In the genomic region with DNA sequence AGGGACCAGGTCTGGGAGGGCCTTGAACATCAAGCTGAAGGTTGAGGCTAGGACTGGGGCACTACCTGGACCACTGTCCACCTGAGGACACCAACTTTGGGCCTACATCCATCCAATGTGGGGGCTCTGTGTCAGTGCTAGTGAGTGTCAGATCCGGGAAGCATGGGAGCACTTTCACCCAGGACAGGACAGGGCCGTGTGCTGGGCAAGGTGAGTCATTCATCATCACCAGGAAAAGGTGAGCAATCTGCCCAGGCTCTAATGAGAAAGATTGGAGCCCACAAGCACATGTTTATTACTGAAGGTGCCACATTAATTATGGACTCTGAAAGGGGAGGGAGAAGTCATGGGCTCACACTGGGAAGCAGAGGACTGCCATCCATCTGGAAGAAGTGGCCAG, we compare ENCODE assay signal across 28 cellular contexts. TPM values are rescaled to one million over a fixed set of nuclear protein-coding genes. Genes with fewer than 3 reads are reported as not detected.
"Had no signal": no experiment of that assay in that cellular context is flagged by ENCODE, and none has a peak within 500 bp of the region (broad histone marks: within the 10 kb centered on the region; RNA-seq: fewer than 3 reads in every experiment).

No MANE protein-coding gene starts in this region.

- H3K4me3 Mint-ChIP-seq: activated CD4-positive, alpha-beta T cell treated with anti-CD3 and anti-CD28 coated beads for 36 hours; activated CD8-positive, alpha-beta memory T cell treated with anti-CD3 and anti-CD28 coated beads, Interleukin-2, amount 10 ng/mL, durations not matched to agents 7 days and 5 days; activated CD8-positive, alpha-beta T cell treated with anti-CD3 and anti-CD28 coated beads, Interleukin-2, amount 10 ng/mL, durations not matched to agents 7 days and 5 days; activated T-cell treated with anti-CD3 and anti-CD28 coated beads, Interleukin-2, amount 50 U/mL, for 72 hours; immature natural killer cell; natural killer cell treated with Interleukin-12 subunit alpha and Interleukin-12 subunit beta and Interleukin-15 and Interleukin-18, amount 100 ng/mL, for 72 hours; stimulated activated naive B cell treated with anti-CD40 and anti-IgM and Interleukin-4, amounts not matched to agents 10 μg/mL and 1 μg/mL and 100 μg/mL, for 72 hours; T-cell had no signal

- DNase-seq: activated CD4-positive, alpha-beta T cell treated with anti-CD3 and anti-CD28 coated beads for 36 hours; activated CD4-positive, CD25-positive, alpha-beta regulatory T cell; activated CD8-positive, alpha-beta memory T cell treated with anti-CD3 and anti-CD28 coated beads, Interleukin-2, amount 10 ng/mL, durations not matched to agents 7 days and 5 days; activated CD8-positive, alpha-beta T cell treated with anti-CD3 and anti-CD28 coated beads, Interleukin-2, amount 10 ng/mL, durations not matched to agents 7 days and 5 days; activated naive CD4-positive, alpha-beta T cell; activated T-cell treated with anti-CD3 and anti-CD28 coated beads, Interleukin-2, amount 50 U/mL, for 72 hours; effector memory CD4-positive, alpha-beta T cell; erythroblast; hippocampal formation; immature natural killer cell; kidney glomerular epithelial cell; left lung; lower lobe of right lung; mesendoderm; stimulated activated CD4-positive, alpha-beta T cell treated with anti-CD3 and anti-CD28 coated beads, Interleukin-1b, Interleukin-23, amount 100 ng/mL, for 48 hours; stimulated activated naive B cell treated with anti-CD40 and anti-IgM and Interleukin-4, amounts not matched to agents 10 μg/mL and 1 μg/mL and 100 μg/mL, for 72 hours; stomach; T-cell; thyroid gland had no signal

- H3K36me3 Mint-ChIP-seq: activated CD8-positive, alpha-beta memory T cell treated with anti-CD3 and anti-CD28 coated beads, Interleukin-2, amount 10 ng/mL, durations not matched to agents 7 days and 5 days; activated naive CD4-positive, alpha-beta T cell treated with anti-CD3 and anti-CD28 coated beads, Interleukin-2, amount 50 U/mL, for 72 hours; immature natural killer cell; natural killer cell treated with Interleukin-12 subunit alpha and Interleukin-12 subunit beta and Interleukin-15 and Interleukin-18, amount 100 ng/mL, for 72 hours; stimulated activated naive B cell treated with anti-CD40 and anti-IgM and Interleukin-4, amounts not matched to agents 10 μg/mL and 1 μg/mL and 100 μg/mL, for 72 hours; T-cell had no signal

- H3K4me1 ChIP-seq: left lung, lower lobe of right lung, right atrium auricular region, stomach, thyroid gland had no signal

- H3K9me3 Mint-ChIP-seq: activated T-cell treated with anti-CD3 and anti-CD28 coated beads, Interleukin-2, amount 50 U/mL, for 72 hours; immature natural killer cell; natural killer cell treated with Interleukin-12 subunit alpha and Interleukin-12 subunit beta and Interleukin-15 and Interleukin-18, amount 100 ng/mL, for 72 hours; stimulated activated naive B cell treated with anti-CD40 and anti-IgM and Interleukin-4, amounts not matched to agents 10 μg/mL and 1 μg/mL and 100 μg/mL, for 72 hours had no signal

- H3K4me2 ChIP-seq: smooth muscle cell had no signal

- H3K9me3 ChIP-seq: left lung, lower lobe of right lung, right atrium auricular region, stomach, thyroid gland had no signal

- H3K27me3 ChIP-seq: left lung, right atrium auricular region, thyroid gland had no signal

- H3K4me1 Mint-ChIP-seq: activated CD4-positive, alpha-beta T cell treated with anti-CD3 and anti-CD28 coated beads for 36 hours; activated CD8-positive, alpha-beta memory T cell treated with anti-CD3 and anti-CD28 coated beads, Interleukin-2, amount 10 ng/mL, durations not matched to agents 7 days and 5 days; immature natural killer cell; stimulated activated naive B cell treated with anti-CD40 and anti-IgM and Interleukin-4, amounts not matched to agents 10 μg/mL and 1 μg/mL and 100 μg/mL, for 72 hours; T-cell had no signal

- H3K36me3 ChIP-seq: left lung, lower lobe of right lung, right atrium auricular region, stomach, thyroid gland had no signal

- H3K27ac Mint-ChIP-seq: activated CD4-positive, alpha-beta T cell treated with anti-CD3 and anti-CD28 coated beads for 36 hours; activated CD8-positive, alpha-beta memory T cell treated with anti-CD3 and anti-CD28 coated beads, Interleukin-2, amount 10 ng/mL, durations not matched to agents 7 days and 5 days; activated CD8-positive, alpha-beta T cell treated with anti-CD3 and anti-CD28 coated beads, Interleukin-2, amount 10 ng/mL, durations not matched to agents 7 days and 5 days; activated naive CD4-positive, alpha-beta T cell treated with anti-CD3 and anti-CD28 coated beads, Interleukin-2, amount 50 U/mL, for 72 hours; activated T-cell treated with anti-CD3 and anti-CD28 coated beads, Interleukin-2, amount 50 U/mL, for 72 hours; immature natural killer cell; natural killer cell treated with Interleukin-12 subunit alpha and Interleukin-12 subunit beta and Interleukin-15 and Interleukin-18, amount 100 ng/mL, for 72 hours; stimulated activated naive B cell treated with anti-CD40 and anti-IgM and Interleukin-4, amounts not matched to agents 10 μg/mL and 1 μg/mL and 100 μg/mL, for 72 hours; T-cell had no signal

- ATAC-seq: activated CD4-positive, alpha-beta T cell treated with anti-CD3 and anti-CD28 coated beads for 36 hours; activated CD8-positive, alpha-beta memory T cell treated with anti-CD3 and anti-CD28 coated beads, Interleukin-2, amount 10 ng/mL, durations not matched to agents 7 days and 5 days; activated CD8-positive, alpha-beta T cell treated with anti-CD3 and anti-CD28 coated beads, Interleukin-2, amount 10 ng/mL, durations not matched to agents 7 days and 5 days; activated naive CD4-positive, alpha-beta T cell treated with anti-CD3 and anti-CD28 coated beads, Interleukin-2, amount 50 U/mL, for 72 hours; activated T-cell treated with anti-CD3 and anti-CD28 coated beads, Interleukin-2, amount 50 U/mL, for 72 hours; left lung; lower lobe of right lung; stimulated activated naive B cell treated with anti-CD40 and anti-IgM and Interleukin-4, amounts not matched to agents 10 μg/mL and 1 μg/mL and 100 μg/mL, for 72 hours; T-cell had no signal

- H3K4me3 ChIP-seq: left lung, lower lobe of right lung, right atrium auricular region, smooth muscle cell, stomach, thyroid gland had no signal

- H3K27ac ChIP-seq: left lung, lower lobe of right lung, right atrium auricular region, stomach, thyroid gland had no signal

RNA-seq across cellular contexts. Expression of gene DRD2, which starts 39.7 kb away (rescaled TPM):
- total RNA-seq: activated CD4-positive, alpha-beta T cell treated with anti-CD3 and anti-CD28 coated beads for 36 hours; activated CD8-positive, alpha-beta T cell treated with anti-CD3 and anti-CD28 coated beads, Interleukin-2, amount 10 ng/mL, durations not matched to agents 7 days and 5 days; activated naive CD4-positive, alpha-beta T cell treated with anti-CD3 and anti-CD28 coated beads, Interleukin-2, amount 50 U/mL, for 72 hours; dermis microvascular lymphatic vessel endothelial cell; fibroblast of lung; fibroblast of villous mesenchyme; left lung; lower lobe of right lung; natural killer cell treated with Interleukin-12 subunit alpha and Interleukin-12 subunit beta and Interleukin-15 and Interleukin-18, amount 100 ng/mL, for 72 hours; pulmonary artery endothelial cell; right atrium auricular region; stomach; T-cell; T-helper 2 cell treated with Interferon-gamma antibody and Interleukin-4, amounts not matched to agents 100 ng/mL and 5 ng/mL, for 36 hours had no signal
- polyA plus RNA-seq: fibroblast of lung, immature natural killer cell had no signal
